In the genomic region with DNA sequence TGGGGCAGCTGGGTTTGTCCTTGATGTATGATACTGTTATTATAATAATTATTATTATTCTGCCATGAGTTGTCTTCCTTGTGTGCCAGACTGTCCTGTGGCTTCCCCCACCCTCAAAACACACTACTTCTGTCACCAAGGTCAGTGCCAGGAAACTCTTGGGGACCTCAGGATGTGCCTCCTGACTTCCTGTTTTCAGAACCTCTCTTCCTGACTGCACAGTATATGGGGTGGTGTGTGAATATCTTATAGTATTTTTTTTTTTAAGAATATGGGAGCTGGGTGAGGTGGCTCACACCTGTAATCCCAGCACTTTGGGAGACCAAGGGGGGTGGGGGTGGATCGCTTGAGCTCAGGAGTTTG, we compare ENCODE assay signal across 1 cellular context.
TF ChIP-seq lines count a peak whose summit lies in the region.

No MANE protein-coding gene starts in this region.

TF ChIP-seq in HepG2, 621 proteins besides CTCF, POLR2A, EP300 and RAD21:
- TF ChIP-seq, protein P1, sequence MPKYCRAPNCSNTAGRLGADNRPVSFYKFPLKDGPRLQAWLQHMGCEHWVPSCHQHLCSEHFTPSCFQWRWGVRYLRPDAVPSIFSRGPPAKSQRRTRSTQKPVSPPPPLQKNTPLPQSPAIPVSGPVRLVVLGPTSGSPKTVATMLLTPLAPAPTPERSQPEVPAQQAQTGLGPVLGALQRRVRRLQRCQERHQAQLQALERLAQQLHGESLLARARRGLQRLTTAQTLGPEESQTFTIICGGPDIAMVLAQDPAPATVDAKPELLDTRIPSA (CRISPR knock-in tag; IDR thresholded peaks at IDR 0.05; ENCODE audit: borderline replicate concordance), result no peak
- no peak for TF ChIP-seq GABPA (IDR thresholded peaks at IDR 0.05; ENCODE audit: low read depth, low read length)
- peak; percentile 47; the same call in 1 of the 2 replicates for TF ChIP-seq GABPA (CRISPR knock-in tag; IDR thresholded peaks at IDR 0.05; ENCODE audit: low read depth)
